In genomic region chr1:78491311-78492071, GRCh38 we compare ENCODE assay signal across 9 cellular contexts. TPM values are rescaled to one million over a fixed set of nuclear protein-coding genes. Genes with fewer than 3 reads are reported as not detected.
A peak's percentile ranks its signal among the peaks of the same experiment; 100 is the strongest.
DNase-seq lines count a peak whose midpoint lies in the region; ATAC-seq and TF ChIP-seq lines count a peak whose summit lies in the region.
"Had no signal": no experiment of that assay in that cellular context is flagged by ENCODE, and none has a peak within 500 bp of the region (broad histone marks: within the 10 kb centered on the region; RNA-seq: fewer than 3 reads in every experiment).

No MANE protein-coding gene starts in this region.

- peak overlapping the region; percentile 75 for H3K4me3 ChIP-seq in epithelial cell of proximal tubule (ENCODE audit: low read depth, low read length)

- H3K4me3 Mint-ChIP-seq in nephron, result peak overlapping the region; percentile 82 to 85 (median 85)
- no peak overlapping the region for H3K4me3 Mint-ChIP-seq in activated naive CD4-positive, alpha-beta T cell treated with anti-CD3 and anti-CD28 coated beads, Interleukin-2, amount 10 ng/mL, durations not matched to agents 7 days and 5 days
- H3K4me3 Mint-ChIP-seq: memory B cell had no signal

- DNase-seq in AG08395 (ENCODE audit: low spot score) (peak; percentile 60), NCI-H446 (lab: John Stamatoyannopoulos, UW) (peak; percentile 63 to 67), epithelial cell of proximal tubule (ENCODE audit: low read depth) (peak; percentile 25)
- no peak for DNase-seq in activated naive CD4-positive, alpha-beta T cell treated with anti-CD3 and anti-CD28 coated beads, Interleukin-2, amount 10 ng/mL, durations not matched to agents 7 days and 5 days

- peak overlapping the region; percentile 0 to 25 (median 23) for H3K27ac Mint-ChIP-seq in nephron
- H3K27ac Mint-ChIP-seq in activated naive CD4-positive, alpha-beta T cell treated with anti-CD3 and anti-CD28 coated beads, Interleukin-2, amount 10 ng/mL, durations not matched to agents 7 days and 5 days, result no peak overlapping the region
- H3K27ac Mint-ChIP-seq: memory B cell had no signal

- peaks cover 21% of the 10 kb centered on the region for H3K9me3 Mint-ChIP-seq in nephron
- H3K9me3 Mint-ChIP-seq in activated naive CD4-positive, alpha-beta T cell treated with anti-CD3 and anti-CD28 coated beads, Interleukin-2, amount 10 ng/mL, durations not matched to agents 7 days and 5 days, result no peaks in the 10 kb centered on the region

- H3K4me1 Mint-ChIP-seq in nephron, result no peaks in the 10 kb centered on the region
- H3K4me1 Mint-ChIP-seq in activated naive CD4-positive, alpha-beta T cell treated with anti-CD3 and anti-CD28 coated beads, Interleukin-2, amount 10 ng/mL, durations not matched to agents 7 days and 5 days, result no peaks in the 10 kb centered on the region
- H3K4me1 Mint-ChIP-seq: memory B cell had no signal

- H3K27me3 Mint-ChIP-seq in nephron (ENCODE audit: low read depth), result peaks cover 63% of the 10 kb centered on the region
- H3K27me3 Mint-ChIP-seq in activated naive CD4-positive, alpha-beta T cell treated with anti-CD3 and anti-CD28 coated beads, Interleukin-2, amount 10 ng/mL, durations not matched to agents 7 days and 5 days, result peaks cover 25% of the 10 kb centered on the region

- CTCF ChIA-PET in activated naive CD4-positive, alpha-beta T cell treated with anti-CD3 and anti-CD28 coated beads, Interleukin-2, amount 10 ng/mL, durations not matched to agents 7 days and 5 days (lab: Charles Lee), result no interaction called here

- H3K36me3 Mint-ChIP-seq in nephron (ENCODE audit: low read depth), result no peaks in the 10 kb centered on the region
- no peaks in the 10 kb centered on the region for H3K36me3 Mint-ChIP-seq in activated naive CD4-positive, alpha-beta T cell treated with anti-CD3 and anti-CD28 coated beads, Interleukin-2, amount 10 ng/mL, durations not matched to agents 7 days and 5 days
- H3K36me3 Mint-ChIP-seq: memory B cell had no signal

- ATAC-seq in GM18870 (IDR thresholded peaks at IDR 0.05; ENCODE audit: unreplicated experiment) (no peak), HG03457 (IDR thresholded peaks at IDR 0.05; ENCODE audit: unreplicated experiment) (no peak), GM18505 (IDR thresholded peaks at IDR 0.05; ENCODE audit: unreplicated experiment) (no peak)

- TF ChIP-seq CTCF in epithelial cell of proximal tubule (conservative IDR thresholded peaks at IDR 0.05; ENCODE audit: low read depth, low read length) (no peak), nephron (IDR thresholded peaks at IDR 0.05; ENCODE audit: unreplicated experiment in 3 of 3) (no peak)

- no peak for TF ChIP-seq POLR2A in GM18505 (IDR thresholded peaks at IDR 0.05; ENCODE audit: borderline replicate concordance, extremely low read depth, insufficient read depth, insufficient read length)

RNA-seq across cellular contexts. Expression of gene PTGFR, which starts 0.7 kb away (rescaled TPM):
- total RNA-seq in epithelial cell of proximal tubule, result 0.14 and 1.3 TPM in 2 replicates
